In the genomic region with DNA sequence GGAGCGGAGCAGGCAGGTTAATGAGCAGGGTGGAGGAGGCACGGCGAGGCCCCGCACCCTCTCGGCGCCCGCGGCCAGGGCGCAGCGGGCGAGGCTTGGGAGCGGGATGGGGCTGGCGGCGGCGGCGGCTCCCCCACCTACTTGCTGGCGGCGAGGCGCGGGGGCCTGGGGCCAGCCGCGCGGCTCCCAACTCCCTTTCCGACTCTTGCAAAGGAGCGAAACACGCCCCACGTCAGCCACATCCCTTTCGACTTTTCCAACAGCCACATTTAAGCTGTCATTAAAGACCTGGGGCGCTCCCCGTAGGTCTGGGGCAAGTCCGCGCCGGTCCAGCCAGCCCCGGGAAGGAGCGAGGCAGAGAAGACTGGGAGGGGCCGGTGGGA, we compare ENCODE assay signal across 8 cellular contexts. TPM values are rescaled to one million over a fixed set of nuclear protein-coding genes. Genes with fewer than 3 reads are reported as not detected.
DNase-seq lines count a peak whose midpoint lies in the region; ATAC-seq and TF ChIP-seq lines count a peak whose summit lies in the region.

No MANE protein-coding gene starts in this region.

- H3K4me2 ChIP-seq in skeletal muscle satellite cell (ENCODE audit: low read length): peak overlapping the region; percentile 87

- DNase-seq in A172 (ENCODE audit: low spot score): peak; percentile 32
- DNase-seq in GM12865 (ENCODE audit: low read depth): peak; percentile 58
- DNase-seq in NCI-H69 (lab: John Stamatoyannopoulos, UW): peak; percentile 77
- no peak for DNase-seq in astrocyte of the cerebellum (ENCODE audit: low read depth)

- no peaks in the 10 kb centered on the region for H3K36me3 ChIP-seq in skeletal muscle satellite cell (ENCODE audit: insufficient read depth, low read length)

- peak overlapping the region; percentile 83 for H3K9ac ChIP-seq in skeletal muscle satellite cell (ENCODE audit: low read depth, low read length)

- peaks cover 34% of the 10 kb centered on the region for H3K4me1 ChIP-seq in skeletal muscle satellite cell (ENCODE audit: control insufficient read depth, insufficient read depth, low read length)

- no peaks in the 10 kb centered on the region for H3K9me3 ChIP-seq in skeletal muscle satellite cell (replicated peaks; ENCODE audit: low read length)

- H3K4me3 ChIP-seq in GM12865 (ENCODE audit: low read depth, low read length) (peak overlapping the region; percentile 86), astrocyte of the cerebellum (ENCODE audit: low read depth, low read length) (peak overlapping the region; percentile 65), iPS-11a (ENCODE audit: low read depth, low read length) (peak overlapping the region; percentile 74), skeletal muscle satellite cell (ENCODE audit: low read length) (peak overlapping the region; percentile 91)

- ATAC-seq in GM21515 (IDR thresholded peaks at IDR 0.05; ENCODE audit: unreplicated experiment) (no peak), GM18873 (IDR thresholded peaks at IDR 0.05; ENCODE audit: low FRiP score, unreplicated experiment) (no peak)

- H3K27me3 ChIP-seq in skeletal muscle satellite cell (ENCODE audit: control insufficient read depth, insufficient read depth, low read length): peaks cover 39% of the 10 kb centered on the region

- in situ Hi-C loops in astrocyte of the cerebellum (cut with HindIII; ENCODE audit: low sequenced_read_pairs): no loop called here

- TF ChIP-seq CTCF in GM12865 (IDR thresholded peaks at IDR 0.05; ENCODE audit: insufficient read depth, low read depth, low read length, missing control alignments) (no peak), astrocyte of the cerebellum (IDR thresholded peaks at IDR 0.05; ENCODE audit: low read depth, low read length, missing control alignments) (no peak)

RNA-seq across cellular contexts. Expression of a gene that starts 0.7 kb away (rescaled TPM):
- total RNA-seq in A172 (2014; rRNA removed; shearing (Covaris generic)): 12.3 and 17.8 TPM in 2 replicates
- 7.2 and 8.9 TPM in 2 replicates for total RNA-seq in skeletal muscle satellite cell (2012; rRNA removed)
